In the genomic region with DNA sequence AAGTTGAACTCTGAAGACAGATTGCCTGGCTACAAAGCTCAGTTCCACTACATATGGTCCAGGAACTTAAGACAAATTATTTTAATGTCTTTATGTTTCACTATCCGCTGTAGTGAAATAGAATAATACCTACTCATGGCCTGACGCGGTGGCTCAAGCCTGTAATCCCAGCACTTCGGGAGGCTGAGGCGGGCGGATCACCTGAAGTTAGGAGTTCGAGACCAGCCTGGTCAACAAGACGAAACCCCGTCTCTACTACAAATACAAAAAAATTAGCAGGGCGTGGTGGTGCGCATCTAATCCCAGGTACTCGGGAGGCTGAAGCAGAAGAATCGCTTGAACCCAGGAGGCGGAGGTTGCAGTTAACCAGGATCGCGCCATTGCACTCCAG, we compare ENCODE assay signal across 1 cellular context.
TF ChIP-seq lines count a peak whose summit lies in the region.

No MANE protein-coding gene starts in this region.

TF ChIP-seq in K562, 482 proteins besides CTCF, POLR2A, EP300 and RAD21:
- TF ChIP-seq, protein P1, sequence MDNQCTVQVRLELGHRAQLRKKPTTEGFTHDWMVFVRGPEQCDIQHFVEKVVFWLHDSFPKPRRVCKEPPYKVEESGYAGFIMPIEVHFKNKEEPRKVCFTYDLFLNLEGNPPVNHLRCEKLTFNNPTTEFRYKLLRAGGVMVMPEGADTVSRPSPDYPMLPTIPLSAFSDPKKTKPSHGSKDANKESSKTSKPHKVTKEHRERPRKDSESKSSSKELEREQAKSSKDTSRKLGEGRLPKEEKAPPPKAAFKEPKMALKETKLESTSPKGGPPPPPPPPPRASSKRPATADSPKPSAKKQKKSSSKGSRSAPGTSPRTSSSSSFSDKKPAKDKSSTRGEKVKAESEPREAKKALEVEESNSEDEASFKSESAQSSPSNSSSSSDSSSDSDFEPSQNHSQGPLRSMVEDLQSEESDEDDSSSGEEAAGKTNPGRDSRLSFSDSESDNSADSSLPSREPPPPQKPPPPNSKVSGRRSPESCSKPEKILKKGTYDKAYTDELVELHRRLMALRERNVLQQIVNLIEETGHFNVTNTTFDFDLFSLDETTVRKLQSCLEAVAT (IDR thresholded peaks at IDR 0.05), result peak in 1 of 2 experiments; percentile 74; a peak in 1 of 4 replicates
- TF ChIP-seq FOSL1 (tag; conservative IDR thresholded peaks at IDR 0.05), result 0 out of 2 replicates have a peak, but pooled peaks have one; percentile 22
TF ChIP-seq in K562: peak in this region for 2; not testable (repeated sequence) for 480.
